ENCODE assay signal across 3 cellular contexts in the genomic region with DNA sequence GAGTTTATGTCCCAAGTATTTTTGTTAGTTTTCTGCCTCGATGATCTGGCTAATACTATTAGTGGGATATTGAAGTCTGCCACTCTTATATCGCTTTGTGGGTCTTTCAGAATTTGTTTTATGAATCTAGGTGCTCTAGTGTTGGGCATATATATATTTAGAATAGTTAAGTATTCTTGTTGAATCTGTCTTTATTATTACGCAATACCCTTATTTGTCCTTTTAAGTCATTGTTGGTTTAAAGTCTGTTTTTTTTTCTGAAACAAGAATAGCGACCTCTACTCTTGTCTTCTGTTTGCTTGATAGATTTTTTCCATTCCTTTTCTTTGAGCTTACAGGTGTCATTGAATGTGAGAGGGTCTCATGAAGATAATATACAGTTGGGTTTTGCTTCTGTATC.
TF ChIP-seq lines count a peak whose summit lies in the region.

No MANE protein-coding gene starts in this region.

TF ChIP-seq in A549, 52 proteins besides CTCF, POLR2A, EP300 and RAD21:
- TF ChIP-seq CEBPB (IDR thresholded peaks at IDR 0.05) (peak; percentile 57 to 69; a peak in 3 of 4 replicates), KDM5A (IDR thresholded peaks at IDR 0.05) (no peak), HOXB13 (CRISPR knock-in tag; IDR thresholded peaks at IDR 0.05; ENCODE audit: low read depth) (no peak), RARB (CRISPR knock-in tag; IDR thresholded peaks at IDR 0.05) (no peak), TFCP2L1 (CRISPR knock-in tag; IDR thresholded peaks at IDR 0.05) (no peak)
- TF ChIP-seq, protein P1, sequence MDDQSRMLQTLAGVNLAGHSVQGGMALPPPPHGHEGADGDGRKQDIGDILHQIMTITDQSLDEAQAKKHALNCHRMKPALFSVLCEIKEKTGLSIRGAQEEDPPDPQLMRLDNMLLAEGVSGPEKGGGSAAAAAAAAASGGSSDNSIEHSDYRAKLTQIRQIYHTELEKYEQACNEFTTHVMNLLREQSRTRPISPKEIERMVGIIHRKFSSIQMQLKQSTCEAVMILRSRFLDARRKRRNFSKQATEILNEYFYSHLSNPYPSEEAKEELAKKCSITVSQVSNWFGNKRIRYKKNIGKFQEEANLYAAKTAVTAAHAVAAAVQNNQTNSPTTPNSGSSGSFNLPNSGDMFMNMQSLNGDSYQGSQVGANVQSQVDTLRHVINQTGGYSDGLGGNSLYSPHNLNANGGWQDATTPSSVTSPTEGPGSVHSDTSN (IDR thresholded peaks at IDR 0.05): no peak

TF ChIP-seq in IMR-90, 13 proteins besides CTCF, POLR2A, EP300 and RAD21:
- TF ChIP-seq CEBPB (IDR thresholded peaks at IDR 0.05; ENCODE audit: low read depth, low read length): peak; percentile 87
- TF ChIP-seq CHD1 (IDR thresholded peaks at IDR 0.05; ENCODE audit: low read depth, low read length): no peak

TF ChIP-seq in H1, 55 proteins besides CTCF, POLR2A, EP300 and RAD21:
- TF ChIP-seq CEBPB (IDR thresholded peaks at IDR 0.05; ENCODE audit: low read depth, low read length): peak; percentile 90
- TF ChIP-seq CBX5 (IDR thresholded peaks at IDR 0.05; ENCODE audit: low read depth, low read length): no peak
